In genomic region chr3:16828815-16829214, GRCh38 we compare ENCODE assay signal across 9 cellular contexts. TPM values are rescaled to one million over a fixed set of nuclear protein-coding genes. Genes with fewer than 3 reads are reported as not detected.
DNase-seq lines count a peak whose midpoint lies in the region; ATAC-seq, FAIRE-seq and TF ChIP-seq lines count a peak whose summit lies in the region.
"Had no signal": no experiment of that assay in that cellular context is flagged by ENCODE, and none has a peak within 500 bp of the region (broad histone marks: within the 10 kb centered on the region; RNA-seq: fewer than 3 reads in every experiment).

No MANE protein-coding gene starts in this region.

- CTCF ChIA-PET in HepG2 (lab: Yijun Ruan, JAX; ENCODE audit: low intra/inter-chr PET ratio, low total read pairs) = no interaction called here
- CTCF ChIA-PET in activated CD4-positive, alpha-beta memory T cell treated with anti-CD3 and anti-CD28 coated beads for 36 hours (lab: Charles Lee) = interaction anchor here (0.7 to 2.4 kb wide), 10 partner anchors 9 to 403 kb away, joined by 3 to 10 read pairs (median 3); partner anchors contain the start of gene PLCL2

- TF ChIP-seq RAD21 in liver (IDR thresholded peaks at IDR 0.05) (peak; percentile 77 to 81), HepG2 (CRISPR knock-in tag; IDR thresholded peaks at IDR 0.05) (no peak)

- TF ChIP-seq CTCF in liver (IDR thresholded peaks at IDR 0.05; ENCODE audit: low read depth, low read length, missing input control) (peak; percentile 48), HepG2 (CRISPR knock-in tag; IDR thresholded peaks at IDR 0.05) (no peak), dorsolateral prefrontal cortex (IDR thresholded peaks at IDR 0.05 in 54 of 56, conservative IDR thresholded peaks at IDR 0.05 in 2 of 56; ENCODE audit: low read depth in 1 of 56, partially characterized antibody in 56 of 56) (no peak)

- H3K4me1 ChIP-seq in liver (ENCODE audit: control insufficient read depth in 4 of 4, insufficient read depth in 4 of 4, low read length in 3 of 4) (no peaks in the 10 kb centered on the region), HepG2 (ENCODE audit: insufficient read depth, low read length) (no peaks in the 10 kb centered on the region)

- POLR2A ChIA-PET in HepG2 (lab: Yijun Ruan, JAX) = no interaction called here
- POLR2A ChIA-PET in activated CD4-positive, alpha-beta memory T cell treated with anti-CD3 and anti-CD28 coated beads for 36 hours (lab: Charles Lee) = no interaction called here

- H3K27me3 ChIP-seq in liver (ENCODE audit: control insufficient read depth in 4 of 4, insufficient read depth in 4 of 4, low read length in 3 of 4) (no peaks in the 10 kb centered on the region), HepG2 (ENCODE audit: control insufficient read depth in 1 of 2, insufficient read depth in 2 of 2, low read length in 2 of 2) (no peaks in the 10 kb centered on the region), dorsolateral prefrontal cortex (no peaks in the 10 kb centered on the region)

- H3K27ac Mint-ChIP-seq in activated CD4-positive, alpha-beta memory T cell treated with anti-CD3 and anti-CD28 coated beads for 36 hours = no peak overlapping the region
- no peak overlapping the region for H3K27ac Mint-ChIP-seq in stimulated activated naive B cell treated with anti-CD40 and anti-IgM and Interleukin-4, amounts not matched to agents 10 μg/mL and 1 μg/mL and 100 μg/mL, for 72 hours

- H3K27ac ChIP-seq in liver (ENCODE audit: low read depth in 1 of 2, low read length in 2 of 2) (no peak overlapping the region), HepG2 (ENCODE audit: extremely low read length, insufficient read depth, low read length) (no peak overlapping the region), dorsolateral prefrontal cortex (no peak overlapping the region)

- no peak overlapping the region for H3K4me3 Mint-ChIP-seq in activated CD4-positive, alpha-beta memory T cell treated with anti-CD3 and anti-CD28 coated beads for 36 hours
- H3K4me3 Mint-ChIP-seq in stimulated activated naive B cell treated with anti-CD40 and anti-IgM and Interleukin-4, amounts not matched to agents 10 μg/mL and 1 μg/mL and 100 μg/mL, for 72 hours = no peak overlapping the region

- H4K20me1 ChIP-seq in HepG2 (ENCODE audit: insufficient read depth, low read length) = no peaks in the 10 kb centered on the region

- no peaks in the 10 kb centered on the region for H3K9me3 Mint-ChIP-seq in activated CD4-positive, alpha-beta memory T cell treated with anti-CD3 and anti-CD28 coated beads for 36 hours
- no peaks in the 10 kb centered on the region for H3K9me3 Mint-ChIP-seq in stimulated activated naive B cell treated with anti-CD40 and anti-IgM and Interleukin-4, amounts not matched to agents 10 μg/mL and 1 μg/mL and 100 μg/mL, for 72 hours

- H3K79me2 ChIP-seq in HepG2 (ENCODE audit: insufficient read depth, low read length) = no peaks in the 10 kb centered on the region

- no peak overlapping the region for H2AFZ ChIP-seq in HepG2 (ENCODE audit: low read length)

- H3K36me3 Mint-ChIP-seq in activated CD4-positive, alpha-beta memory T cell treated with anti-CD3 and anti-CD28 coated beads for 36 hours = no peaks in the 10 kb centered on the region
- no peaks in the 10 kb centered on the region for H3K36me3 Mint-ChIP-seq in stimulated activated naive B cell treated with anti-CD40 and anti-IgM and Interleukin-4, amounts not matched to agents 10 μg/mL and 1 μg/mL and 100 μg/mL, for 72 hours

- no TSS peak for BruUV-seq in HepG2 (replicated peaks; lab: Mats Ljungman, UMichigan)

- H3K4me1 Mint-ChIP-seq in activated CD4-positive, alpha-beta memory T cell treated with anti-CD3 and anti-CD28 coated beads for 36 hours (ENCODE audit: low read depth) = peaks cover 15% of the 10 kb centered on the region
- peaks cover 12 to 21% of the 10 kb centered on the region in 2 donors for H3K4me1 Mint-ChIP-seq in stimulated activated naive B cell treated with anti-CD40 and anti-IgM and Interleukin-4, amounts not matched to agents 10 μg/mL and 1 μg/mL and 100 μg/mL, for 72 hours

- H3K36me3 ChIP-seq in liver (ENCODE audit: control insufficient read depth in 4 of 4, insufficient read depth in 3 of 4, low read depth in 1 of 4, low read length in 3 of 4) (no peaks in the 10 kb centered on the region), HepG2 (replicated peaks in 1 of 2; ENCODE audit: control insufficient read depth in 1 of 2, insufficient read depth in 2 of 2, low read length in 2 of 2) (no peaks in the 10 kb centered on the region)

- H3K4me2 ChIP-seq in HepG2 (ENCODE audit: low read depth, low read length) = no peak overlapping the region

- no peak for TF ChIP-seq POLR2A in HepG2 (IDR thresholded peaks at IDR 0.05; ENCODE audit: insufficient read depth in 1 of 2, low read depth in 2 of 2, low read length in 2 of 2)

- intact Hi-C loops in HepG2 (cut with micrococcal nuclease; ENCODE audit: unreplicated experiment) (loop anchor here (2.0 kb wide), 1 partner anchor 404 kb away; no protein-coding TSS in a partner anchor), dorsolateral prefrontal cortex (cut with DNase I) (no loop called here)
- intact Hi-C loops in activated CD4-positive, alpha-beta memory T cell treated with anti-CD3 and anti-CD28 coated beads for 36 hours (cut with micrococcal nuclease) = loop anchor here (1.0 to 5.0 kb wide), 2 partner anchors 208 to 404 kb away; no protein-coding TSS in a partner anchor

- no peaks in the 10 kb centered on the region for H3K27me3 Mint-ChIP-seq in activated CD4-positive, alpha-beta memory T cell treated with anti-CD3 and anti-CD28 coated beads for 36 hours
- H3K27me3 Mint-ChIP-seq in stimulated activated naive B cell treated with anti-CD40 and anti-IgM and Interleukin-4, amounts not matched to agents 10 μg/mL and 1 μg/mL and 100 μg/mL, for 72 hours = no peaks in the 10 kb centered on the region

- H3K9me3 ChIP-seq in liver (ENCODE audit: control insufficient read depth in 4 of 4, low read length in 3 of 4) = no peaks in the 10 kb centered on the region
- no peaks in the 10 kb centered on the region for H3K9me3 ChIP-seq in HepG2 (ENCODE audit: low read length)

- in situ Hi-C loops in HepG2 (cut with HindIII; ENCODE audit: extremely low pct_ligation_motif_present, low pct_unique_long_range_greater_than_20kb) = no loop called here
- in situ Hi-C loops in KBM-7 (cut with MboI; ENCODE audit: low pct_unique_long_range_greater_than_20kb, low sequenced_read_pairs) = no loop called here

- DNase-seq in HepG2 (ENCODE audit: low spot score) = no peak
- DNase-seq in KBM-7 = peak; percentile 60
- peak; percentile 71 for DNase-seq in activated CD4-positive, alpha-beta memory T cell treated with anti-CD3 and anti-CD28 coated beads for 36 hours
- peak; percentile 47 for DNase-seq in fibroblast of the conjunctiva (ENCODE audit: low read depth)
- DNase-seq in stimulated activated naive B cell treated with anti-CD40 and anti-IgM and Interleukin-4, amounts not matched to agents 10 μg/mL and 1 μg/mL and 100 μg/mL, for 72 hours = peak; percentile 44
- no peak for DNase-seq in dorsolateral prefrontal cortex

- H3K4me3 ChIP-seq in liver (ENCODE audit: low read depth in 1 of 3, low read length in 3 of 3) (no peak overlapping the region), HepG2 (replicated peaks in 1 of 3; ENCODE audit: insufficient read depth in 1 of 3, low read depth in 2 of 3, low read length in 3 of 3) (no peak overlapping the region), dorsolateral prefrontal cortex (no peak overlapping the region)

- ATAC-seq in HepG2 (no peak), HG02642 (IDR thresholded peaks at IDR 0.05; ENCODE audit: poor library complexity, unreplicated experiment) (no peak)
- ATAC-seq in stimulated activated naive B cell treated with anti-CD40 and anti-IgM and Interleukin-4, amounts not matched to agents 10 μg/mL and 1 μg/mL and 100 μg/mL, for 72 hours (replicated peaks) = peak; percentile 70 to 72

- TF ChIP-seq EP300 in HepG2 (IDR thresholded peaks at IDR 0.05; ENCODE audit: low read depth in 2 of 2, low read length in 2 of 2) (no peak), HepG2 (CRISPR knock-in tag; IDR thresholded peaks at IDR 0.05; ENCODE audit: borderline replicate concordance) (no peak)

- 47% methylated on average over 3 of the region's 3 CpGs for WGBS in liver
- 4% methylated on average over 3 of the region's 3 CpGs for WGBS in HepG2 (ENCODE audit: low lambda C conversion rate)

- no peak overlapping the region for H3K9ac ChIP-seq in liver (ENCODE audit: low read depth in 1 of 2, low read length in 2 of 2)
- H3K9ac ChIP-seq in HepG2 (ENCODE audit: insufficient read depth, low read depth, low read length) = no peak overlapping the region

- FAIRE-seq in HepG2 (lab: Jason Lieb, UNC) = no peak
- FAIRE-seq: islet of Langerhans had no signal

TF ChIP-seq in liver, 16 proteins besides CTCF, POLR2A, EP300 and RAD21:
- TF ChIP-seq RXRA (IDR thresholded peaks at IDR 0.05) (no peak), HNF4G (IDR thresholded peaks at IDR 0.05) (no peak)

RNA-seq across cellular contexts. Expression of gene PLCL2, which starts 55.9 kb away (rescaled TPM):
- total RNA-seq in liver = 10 to 100 TPM; 16.3 to 16.5 TPM
- 1 to 10 TPM; 1.5 to 2.6 TPM for polyA plus RNA-seq in liver
- total RNA-seq in HepG2 (2016; rRNA removed; fragmentation: Illumina TruSeq; extraction: Trizol) = not detected in 2 replicates
- not detected in 2 replicates for total RNA-seq in HepG2 (2016; cell fraction: cytosol; rRNA removed; fragmentation: Illumina TruSeq; extraction: Trizol; ENCODE audit: low read depth)
- total RNA-seq in HepG2 (2016; cell fraction: insoluble cytoplasmic fraction; rRNA removed; fragmentation: Illumina TruSeq; extraction: Trizol) = 0.04 TPM in 1 of 2 replicates, not detected in the other
- total RNA-seq in HepG2 (2016; cell fraction: membrane; rRNA removed; fragmentation: Illumina TruSeq; extraction: Trizol) = not detected in 2 replicates
- not detected in 2 replicates for total RNA-seq in HepG2 (2016; cell fraction: nucleus; rRNA removed; fragmentation: Illumina TruSeq; extraction: Trizol)
- not detected in 2 replicates for polyA plus RNA-seq in HepG2 (2011; rRNA removed)
- polyA plus RNA-seq in HepG2 (2011; cell fraction: cytosol; rRNA removed) = not detected in 2 replicates
- not detected in 2 replicates for polyA plus RNA-seq in HepG2 (2011; cell fraction: nucleus; rRNA removed)
- not detected in 2 replicates for polyA plus RNA-seq in HepG2 (2012)
- not detected in 2 replicates for polyA plus RNA-seq in HepG2 (2016; cell fraction: cytosol; fragmentation: Illumina TruSeq; extraction: Trizol; ENCODE audit: low read depth)
- polyA plus RNA-seq in HepG2 (2016; cell fraction: insoluble cytoplasmic fraction; fragmentation: Illumina TruSeq; extraction: Trizol; ENCODE audit: low read depth) = not detected in 2 replicates
- polyA plus RNA-seq in HepG2 (2016; cell fraction: membrane; fragmentation: Illumina TruSeq; extraction: Trizol; ENCODE audit: low read depth) = not detected in 2 replicates
- polyA plus RNA-seq in HepG2 (2016; cell fraction: nucleus; fragmentation: Illumina TruSeq; extraction: Trizol; ENCODE audit: insufficient read depth, low read depth) = not detected in 2 replicates
- polyA minus RNA-seq in HepG2 (2011; rRNA and poly(A)+ RNA removed; ENCODE audit: low replicate concordance) = 5.6 TPM in 1 of 2 replicates, not detected in the other
- not detected in 2 replicates for polyA minus RNA-seq in HepG2 (2011; cell fraction: cytosol; rRNA and poly(A)+ RNA removed)
- polyA minus RNA-seq in HepG2 (2011; cell fraction: nucleus; rRNA and poly(A)+ RNA removed) = not detected in 2 replicates
- 10 to 100 TPM; 16.7 to 17.1 TPM for total RNA-seq in activated CD4-positive, alpha-beta memory T cell treated with anti-CD3 and anti-CD28 coated beads for 36 hours
- 10 to 100 TPM; 11.0 to 46.8 (median 32.0) TPM for total RNA-seq in dorsolateral prefrontal cortex

Comparison
In these comparisons a context has a peak if more than half of its experiments do, and no peak if none do; other contexts are left out.
1. RNA of gene PLCL2, which starts 55.9 kb away (total RNA-seq): 11.0 to 46.8 TPM in dorsolateral prefrontal cortex, 16.7 to 17.1 TPM in activated CD4-positive, alpha-beta memory T cell treated with anti-CD3 and anti-CD28 coated beads for 36 hours and 16.3 to 16.5 TPM in liver; 0.04 TPM in HepG2; every median in the first group is over 10 times any median in the second.
2. ATAC-seq: peak in stimulated activated naive B cell treated with anti-CD40 and anti-IgM and Interleukin-4, amounts not matched to agents 10 μg/mL and 1 μg/mL and 100 μg/mL, for 72 hours (2 of 2); none in HepG2 (single experiment) and HG02642 (single experiment).
3. DNase-seq: peak in KBM-7 (single experiment), activated CD4-positive, alpha-beta memory T cell treated with anti-CD3 and anti-CD28 coated beads for 36 hours (single experiment), fibroblast of the conjunctiva (single experiment) and stimulated activated naive B cell treated with anti-CD40 and anti-IgM and Interleukin-4, amounts not matched to agents 10 μg/mL and 1 μg/mL and 100 μg/mL, for 72 hours (single experiment); none in HepG2 (single experiment) and dorsolateral prefrontal cortex (0 of 10).
4. intact Hi-C loops: an anchor here in HepG2 (2.0 kb wide) and activated CD4-positive, alpha-beta memory T cell treated with anti-CD3 and anti-CD28 coated beads for 36 hours (1.0 to 5.0 kb wide); none called in dorsolateral prefrontal cortex.